ENCODE assay signal across 11 cellular contexts in genomic region chr18:12336887-12337286, GRCh38. TPM values are rescaled to one million over a fixed set of nuclear protein-coding genes. Genes with fewer than 3 reads are reported as not detected.
A peak's percentile ranks its signal among the peaks of the same experiment; 100 is the strongest.
DNase-seq lines count a peak whose midpoint lies in the region; ATAC-seq, FAIRE-seq and TF ChIP-seq lines count a peak whose summit lies in the region.
"Had no signal": no experiment of that assay in that cellular context is flagged by ENCODE, and none has a peak within 500 bp of the region (broad histone marks: within the 10 kb centered on the region; RNA-seq: fewer than 3 reads in every experiment).

No MANE protein-coding gene starts in this region.

- H3K27me3 Mint-ChIP-seq in T-helper 2 cell treated with Interferon-gamma antibody and Interleukin-4, amounts not matched to agents 5 μg/mL and 100 μg/mL, for 36 hours (ENCODE audit: low read depth), result no peaks in the 10 kb centered on the region
- H3K27me3 Mint-ChIP-seq in activated CD8-positive, alpha-beta T cell treated with anti-CD3 and anti-CD28 coated beads for 36 hours, result no peaks in the 10 kb centered on the region

- peaks cover 14% of the 10 kb centered on the region for H3K36me3 ChIP-seq in cardiac muscle cell
- no peaks in the 10 kb centered on the region for H3K36me3 ChIP-seq in hepatocyte (replicated peaks; ENCODE audit: insufficient read depth, low read depth)

- no peaks in the 10 kb centered on the region for H3K9me2 ChIP-seq in hepatocyte (replicated peaks; ENCODE audit: insufficient read depth)

- H3K4me3 ChIP-seq in cardiac muscle cell, result no peak overlapping the region
- H3K4me3 ChIP-seq in hepatocyte, result no peak overlapping the region

- no peak overlapping the region for H3K27ac Mint-ChIP-seq in T-helper 2 cell treated with Interferon-gamma antibody and Interleukin-4, amounts not matched to agents 5 μg/mL and 100 μg/mL, for 36 hours
- no peak overlapping the region for H3K27ac Mint-ChIP-seq in activated CD8-positive, alpha-beta T cell treated with anti-CD3 and anti-CD28 coated beads for 36 hours

- FAIRE-seq in RCC 7860 (lab: Jason Lieb, UNC) (peak; percentile 91), urothelium cell line (lab: Jason Lieb, UNC) (peak; percentile 95)

- ATAC-seq in Right ventricle myocardium superior (ENCODE audit: poor library complexity), result no peak
- no peak for ATAC-seq in activated CD8-positive, alpha-beta T cell treated with anti-CD3 and anti-CD28 coated beads for 36 hours

- POLR2A ChIA-PET in activated CD8-positive, alpha-beta T cell treated with anti-CD3 and anti-CD28 coated beads for 36 hours (lab: Charles Lee), result no interaction called here

- no peak overlapping the region for H2AFZ ChIP-seq in hepatocyte
- H2AFZ ChIP-seq: parathyroid adenoma had no signal

- TF ChIP-seq CTCF in cardiac muscle cell (IDR thresholded peaks at IDR 0.05; ENCODE audit: low read depth, low read length) (no peak), hepatocyte (IDR thresholded peaks at IDR 0.05; ENCODE audit: poor library complexity) (no peak)
- TF ChIP-seq CTCF in activated CD8-positive, alpha-beta T cell treated with anti-CD3 and anti-CD28 coated beads for 36 hours (IDR thresholded peaks at IDR 0.05), result no peak

- intact Hi-C loops in Right ventricle myocardium superior (cut with DNase I), result no loop called here
- intact Hi-C loops in activated CD8-positive, alpha-beta T cell treated with anti-CD3 and anti-CD28 coated beads for 36 hours (cut with micrococcal nuclease), result no loop called here

- H3K4me3 Mint-ChIP-seq in T-helper 2 cell treated with Interferon-gamma antibody and Interleukin-4, amounts not matched to agents 5 μg/mL and 100 μg/mL, for 36 hours, result no peak overlapping the region
- H3K4me3 Mint-ChIP-seq in activated CD8-positive, alpha-beta T cell treated with anti-CD3 and anti-CD28 coated beads for 36 hours, result no peak overlapping the region

- CTCF ChIA-PET in activated CD8-positive, alpha-beta T cell treated with anti-CD3 and anti-CD28 coated beads for 36 hours (lab: Charles Lee), result no interaction called here

- no peaks in the 10 kb centered on the region for H3K4me1 Mint-ChIP-seq in T-helper 2 cell treated with Interferon-gamma antibody and Interleukin-4, amounts not matched to agents 5 μg/mL and 100 μg/mL, for 36 hours (ENCODE audit: low read depth)
- no peaks in the 10 kb centered on the region for H3K4me1 Mint-ChIP-seq in activated CD8-positive, alpha-beta T cell treated with anti-CD3 and anti-CD28 coated beads for 36 hours (ENCODE audit: low read depth)

- WGBS in hepatocyte (ENCODE audit: low lambda C conversion rate, missing lambda C conversion rate), result 17% methylated on average over 6 of the region's 6 CpGs

- H3K4me1 ChIP-seq in cardiac muscle cell (ENCODE audit: low read depth), result peaks cover 44% of the 10 kb centered on the region
- peaks cover 32% of the 10 kb centered on the region for H3K4me1 ChIP-seq in hepatocyte (ENCODE audit: insufficient read depth)
- H3K4me1 ChIP-seq: BE2C, parathyroid adenoma had no signal

- peak in 1 of 2 donors; percentile 22 for DNase-seq in cardiac muscle cell (ENCODE audit: low read depth in 1 of 2, low spot score in 1 of 2)
- DNase-seq in Right ventricle myocardium superior, result no peak
- peak; percentile 82 for DNase-seq in RCC 7860 (ENCODE audit: low spot score)
- DNase-seq in hepatocyte (ENCODE audit: low spot score), result peak; percentile 29
- peak; percentile 80 for DNase-seq in urothelium cell line (ENCODE audit: low spot score)
- DNase-seq in T-helper 2 cell treated with Interferon-gamma antibody and Interleukin-4, amounts not matched to agents 5 μg/mL and 100 μg/mL, for 36 hours (ENCODE audit: low spot score), result no peak
- DNase-seq in central memory CD4-positive, alpha-beta T cell, result no peak
- DNase-seq in activated CD8-positive, alpha-beta T cell treated with anti-CD3 and anti-CD28 coated beads for 36 hours, result no peak
- DNase-seq: BE2C, Kasumi-1 had no signal

- H3K9me3 ChIP-seq in cardiac muscle cell (ENCODE audit: low read depth) (no peaks in the 10 kb centered on the region), hepatocyte (ENCODE audit: low read depth) (no peaks in the 10 kb centered on the region)
- H3K9me3 ChIP-seq: BE2C had no signal

- peak overlapping the region; percentile 65 for H3K27ac ChIP-seq in cardiac muscle cell
- no peak overlapping the region for H3K27ac ChIP-seq in hepatocyte
- H3K27ac ChIP-seq: parathyroid adenoma had no signal

- H3K79me2 ChIP-seq in hepatocyte, result no peaks in the 10 kb centered on the region

- H3K27me3 ChIP-seq in cardiac muscle cell (no peaks in the 10 kb centered on the region), hepatocyte (no peaks in the 10 kb centered on the region)
- H3K27me3 ChIP-seq: BE2C had no signal

- peak overlapping the region; percentile 34 for H3K4me2 ChIP-seq in hepatocyte

- H3K9me3 Mint-ChIP-seq in T-helper 2 cell treated with Interferon-gamma antibody and Interleukin-4, amounts not matched to agents 5 μg/mL and 100 μg/mL, for 36 hours, result no peaks in the 10 kb centered on the region
- H3K9me3 Mint-ChIP-seq in activated CD8-positive, alpha-beta T cell treated with anti-CD3 and anti-CD28 coated beads for 36 hours, result no peaks in the 10 kb centered on the region

- H4K20me1 ChIP-seq in hepatocyte (ENCODE audit: insufficient read depth, poor library complexity, severe bottlenecking), result no peaks in the 10 kb centered on the region

- peaks cover 34% of the 10 kb centered on the region for H3K36me3 Mint-ChIP-seq in T-helper 2 cell treated with Interferon-gamma antibody and Interleukin-4, amounts not matched to agents 5 μg/mL and 100 μg/mL, for 36 hours (ENCODE audit: low read depth)
- peaks cover 39% of the 10 kb centered on the region for H3K36me3 Mint-ChIP-seq in activated CD8-positive, alpha-beta T cell treated with anti-CD3 and anti-CD28 coated beads for 36 hours (ENCODE audit: low read depth)

RNA-seq across cellular contexts. Expression of gene TUBB6, which starts 28.8 kb away (rescaled TPM):
- total RNA-seq in cardiac muscle cell (212 and 450 TPM in 2 replicates), Right ventricle myocardium superior (94.6 TPM), hepatocyte (68.6 and 86.1 TPM in 2 replicates)
- polyA plus RNA-seq in cardiac muscle cell (185 and 240 TPM in 2 replicates), hepatocyte (96.3 and 109 TPM in 2 replicates)
- total RNA-seq in activated CD8-positive, alpha-beta T cell treated with anti-CD3 and anti-CD28 coated beads for 36 hours, result 10 to 100 TPM; 11.5 to 12.6 TPM

RNA-seq across cellular contexts. Expression of gene AFG3L2, which starts 40.1 kb away (rescaled TPM):
- total RNA-seq in cardiac muscle cell (82.3 and 97.6 TPM in 2 replicates), Right ventricle myocardium superior (145 TPM), hepatocyte (60.2 and 60.8 TPM in 2 replicates)
- polyA plus RNA-seq in cardiac muscle cell (83.5 and 92.3 TPM in 2 replicates), hepatocyte (43.0 and 44.1 TPM in 2 replicates)
- 10 to 100 TPM; 60.6 to 64.0 TPM for total RNA-seq in activated CD8-positive, alpha-beta T cell treated with anti-CD3 and anti-CD28 coated beads for 36 hours

Comparison
In these comparisons a context has a peak if more than half of its experiments do, and no peak if none do; other contexts are left out.
1. DNase-seq: peak in RCC 7860 (single experiment), hepatocyte (single experiment) and urothelium cell line (single experiment); none in Right ventricle myocardium superior (single experiment), T-helper 2 cell treated with Interferon-gamma antibody and Interleukin-4, amounts not matched to agents 5 μg/mL and 100 μg/mL, for 36 hours (single experiment), central memory CD4-positive, alpha-beta T cell (single experiment) and activated CD8-positive, alpha-beta T cell treated with anti-CD3 and anti-CD28 coated beads for 36 hours (single experiment).